30 cellular contexts compared by ENCODE assay signal in the genomic region with DNA sequence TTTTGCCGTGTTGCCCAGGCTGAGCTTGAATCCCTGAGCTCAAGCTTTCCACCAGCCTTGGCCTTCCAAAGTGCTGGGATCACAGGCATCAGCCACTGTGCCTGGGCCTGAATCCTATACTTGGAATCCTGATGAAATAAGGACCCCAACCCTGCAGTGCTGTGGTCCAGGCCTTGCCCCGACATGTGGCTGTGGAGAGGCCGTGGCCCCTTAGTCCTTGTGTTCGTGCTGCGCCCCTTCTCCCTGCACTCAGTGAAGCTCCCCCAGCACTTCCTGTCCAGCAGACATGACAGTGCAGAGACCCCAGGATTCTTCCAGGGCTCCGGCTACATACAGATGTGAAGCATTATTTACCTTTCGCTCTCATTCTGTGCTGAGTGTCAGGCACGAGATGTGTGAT. TPM values are rescaled to one million over a fixed set of nuclear protein-coding genes. Genes with fewer than 3 reads are reported as not detected.
DNase-seq lines count a peak whose midpoint lies in the region; ATAC-seq, FAIRE-seq and TF ChIP-seq lines count a peak whose summit lies in the region.
"Had no signal": no experiment of that assay in that cellular context is flagged by ENCODE, and none has a peak within 500 bp of the region (broad histone marks: within the 10 kb centered on the region; RNA-seq: fewer than 3 reads in every experiment).

No MANE protein-coding gene starts in this region.

- no peak for TF ChIP-seq EP300 in H1 (IDR thresholded peaks at IDR 0.05; ENCODE audit: borderline replicate concordance in 1 of 2, low read depth in 2 of 2, low read length in 2 of 2)

- no TSS peak for BruUV-seq in PC-9 (replicated peaks; lab: Mats Ljungman, UMichigan)

- H4K8ac ChIP-seq in H1 (ENCODE audit: extremely low read depth, insufficient read depth, low read length): peak overlapping the region; percentile 3; the same call in 1 of the 2 replicates
- H4K8ac ChIP-seq in trophoblast cell (ENCODE audit: low read depth, low read length): no peak overlapping the region

- no peak overlapping the region for H3K23ac ChIP-seq in H1 (ENCODE audit: insufficient read length)
- H3K23ac ChIP-seq in trophoblast cell (ENCODE audit: low read length): no peak overlapping the region

- H2AFZ ChIP-seq in H1 (ENCODE audit: low read length) (no peak overlapping the region), trophoblast cell (ENCODE audit: insufficient read depth, low read length, poor library complexity) (no peak overlapping the region), PC-9 (no peak overlapping the region)

- H4K12ac ChIP-seq in trophoblast cell (ENCODE audit: low read depth, low read length): no peak overlapping the region

- H3K4me3 ChIP-seq in NT2/D1 (ENCODE audit: insufficient read length, low read depth) (no peak overlapping the region), H1 (ENCODE audit: extremely low read depth in 1 of 4, insufficient read depth in 2 of 4, low read depth in 3 of 4, low read length in 4 of 4) (no peak overlapping the region), trophoblast cell (ENCODE audit: low read depth, low read length) (no peak overlapping the region), PC-9 (no peak overlapping the region)
- H3K4me3 ChIP-seq: prostate gland, upper lobe of left lung had no signal

- H2AK5ac ChIP-seq in H1 (ENCODE audit: low read depth, low read length): 0 out of 2 replicates have a peak overlapping the region, but pooled peaks have one; percentile 16
- no peak overlapping the region for H2AK5ac ChIP-seq in trophoblast cell (ENCODE audit: low read length)

- TF ChIP-seq POLR2A in H1 (IDR thresholded peaks at IDR 0.05; ENCODE audit: control extremely low read depth in 1 of 2, low read depth in 2 of 2, low read length in 2 of 2): no peak

- no peak for FAIRE-seq in H1 (lab: Jason Lieb, UNC)
- FAIRE-seq: GM12891, kidney had no signal

- H3K23me2 ChIP-seq in H1 (ENCODE audit: low read depth, low read length): peaks cover 7% of the 10 kb centered on the region; the same call in 1 of the 2 replicates

- 0 out of 2 replicates have a peak overlapping the region, but pooled peaks have one; percentile 63 for H2BK12ac ChIP-seq in H1 (ENCODE audit: low read depth, low read length)
- H2BK12ac ChIP-seq in trophoblast cell (ENCODE audit: low read length): no peak overlapping the region

- peak overlapping the region; percentile 12 for H3K9ac ChIP-seq in NT2/D1 (ENCODE audit: insufficient read length, low read depth)
- H3K9ac ChIP-seq in H1 (replicated peaks in 1 of 4; ENCODE audit: extremely low read depth in 1 of 4, low read depth in 3 of 4, low read length in 3 of 4): no peak overlapping the region
- no peak overlapping the region for H3K9ac ChIP-seq in trophoblast cell (ENCODE audit: low read length)

- no peak for ATAC-seq in GM21528 (IDR thresholded peaks at IDR 0.05; ENCODE audit: low FRiP score, unreplicated experiment)
- ATAC-seq: esophagus mucosa; left ventricle myocardium superior; Right ventricle myocardium inferior; stimulated activated effector memory CD8-positive, alpha-beta T cell treated with anti-CD3 and anti-CD28 coated beads, Interleukin-12 subunit alpha, Interleukin-12 subunit beta, amount 100 ng/mL, for 72 hours had no signal

- H3K27ac ChIP-seq in C4-2B (peak overlapping the region; percentile 4; the same call in 1 of the 2 replicates), H1 (ENCODE audit: low read depth, low read length) (peak overlapping the region; percentile 31; the same call in 1 of the 2 replicates), trophoblast cell (ENCODE audit: low read depth, low read length) (no peak overlapping the region), PC-9 (no peak overlapping the region)
- H3K27ac ChIP-seq: prostate gland, upper lobe of left lung had no signal

- H4K91ac ChIP-seq in H1 (replicated peaks; ENCODE audit: insufficient read length, low read length): peak overlapping the region; percentile 39
- H4K91ac ChIP-seq in trophoblast cell (ENCODE audit: low read depth, low read length): no peak overlapping the region

- H3K9me3 Mint-ChIP-seq in activated CD4-positive, alpha-beta memory T cell treated with anti-CD3 and anti-CD28 coated beads for 36 hours: no peaks in the 10 kb centered on the region
- H3K9me3 Mint-ChIP-seq: stimulated activated effector memory CD8-positive, alpha-beta T cell treated with anti-CD3 and anti-CD28 coated beads, Interleukin-12 subunit alpha, Interleukin-12 subunit beta, amount 100 ng/mL, for 72 hours had no signal

- 91% methylated on average over 8 of the region's 8 CpGs; no CpG with 5 or more reads in 1 of the 2 experiments for WGBS in H1 (ENCODE audit: extremely low coverage in 1 of 2, insufficient coverage in 1 of 2, insufficient read length in 1 of 2, insufficient replicate concordance in 2 of 2, low coverage in 1 of 2, low lambda C conversion rate in 2 of 2, missing lambda C conversion rate in 1 of 2), 2 experiments
- no CpG with 5 or more reads among the region's 8 CpGs for WGBS in trophoblast cell (ENCODE audit: extremely low coverage, insufficient coverage, insufficient read length)

- H3K27me3 ChIP-seq in NT2/D1 (ENCODE audit: insufficient read depth, insufficient read length) (no peaks in the 10 kb centered on the region), H1 (replicated peaks in 1 of 4; ENCODE audit: control insufficient read depth in 3 of 4, extremely low read depth in 1 of 4, insufficient read depth in 3 of 4, low read length in 3 of 4) (no peaks in the 10 kb centered on the region), trophoblast cell (ENCODE audit: insufficient read depth, low read length) (no peaks in the 10 kb centered on the region), PC-9 (ENCODE audit: insufficient read depth, low read depth) (no peaks in the 10 kb centered on the region)
- H3K27me3 ChIP-seq: neutrophil, upper lobe of left lung had no signal

- H2BK5ac ChIP-seq in H1 (ENCODE audit: low read depth, low read length) (peak overlapping the region; percentile 77), trophoblast cell (ENCODE audit: low read depth, low read length, poor library complexity) (no peak overlapping the region)

- no peak overlapping the region for H3K27ac Mint-ChIP-seq in activated CD4-positive, alpha-beta memory T cell treated with anti-CD3 and anti-CD28 coated beads for 36 hours

- CTCF ChIA-PET in H1 (lab: Charles Lee; ENCODE audit: partially characterized antibody) (interaction anchor here (0.8 to 7.0 kb wide), 15 partner anchors 8 to 101 kb away, joined by 3 to 98 read pairs (median 10); a partner anchor contains a TSS), PC-9 (lab: Charles Lee) (no interaction called here)
- CTCF ChIA-PET in activated CD4-positive, alpha-beta memory T cell treated with anti-CD3 and anti-CD28 coated beads for 36 hours (lab: Charles Lee): interaction anchor here (1.8 to 2.7 kb wide), 3 partner anchors 23 to 104 kb away, joined by 7 to 10 read pairs (median 8); no protein-coding TSS in a partner anchor

- H3K56ac ChIP-seq in H1 (replicated peaks; ENCODE audit: insufficient read length, low read depth, low read length): no peak overlapping the region

- H2BK15ac ChIP-seq in H1 (ENCODE audit: low read length): peak overlapping the region; percentile 40; the same call in 1 of the 2 replicates

- no peaks in the 10 kb centered on the region for H3K9me3 ChIP-seq in NT2/D1 (ENCODE audit: insufficient read depth, low read length)
- no peaks in the 10 kb centered on the region for H3K9me3 ChIP-seq in H1 (ENCODE audit: insufficient read depth in 2 of 2, low read depth in 1 of 2, low read length in 1 of 2)
- peaks cover 3% of the 10 kb centered on the region for H3K9me3 ChIP-seq in trophoblast cell (ENCODE audit: insufficient read depth, low read depth, low read length)
- no peaks in the 10 kb centered on the region for H3K9me3 ChIP-seq in PC-9 (ENCODE audit: insufficient read depth, low read depth)
- H3K9me3 ChIP-seq: neutrophil, prostate gland, upper lobe of left lung had no signal

- H3K36me3 ChIP-seq in NT2/D1 (ENCODE audit: insufficient read depth, insufficient read length, low read length) (peaks cover 10% of the 10 kb centered on the region), H1 (ENCODE audit: control insufficient read depth in 2 of 4, insufficient read depth in 4 of 4, low read length in 3 of 4) (peaks cover 0 to 2% (median 0%) of the 10 kb centered on the region in 4 experiments; a peak in 1 of 8 replicates), trophoblast cell (ENCODE audit: control insufficient read depth in 1 of 2, insufficient read depth in 2 of 2, low read length in 2 of 2) (peaks cover 4 to 5% of the 10 kb centered on the region in 2 experiments), PC-9 (ENCODE audit: low read depth) (no peaks in the 10 kb centered on the region)
- H3K36me3 ChIP-seq: prostate gland had no signal

- DNase-seq in NT2/D1 (ENCODE audit: low read depth, low spot score): no peak
- DNase-seq in H1 (ENCODE audit: low read depth in 1 of 2, low spot score in 2 of 2): no peak
- no peak for DNase-seq in trophoblast cell
- no peak for DNase-seq in PC-9
- DNase-seq in activated CD4-positive, alpha-beta memory T cell treated with anti-CD3 and anti-CD28 coated beads for 36 hours: no peak
- DNase-seq in NCI-H2171 (lab: John Stamatoyannopoulos, UW): no peak
- DNase-seq: activated CD4-positive, alpha-beta T cell treated with anti-CD3 and anti-CD28 coated beads for 48 hours; activated CD8-positive, alpha-beta memory T cell treated with anti-CD3 and anti-CD28 coated beads for 24 hours; activated gamma-delta T cell; activated T-cell treated with anti-CD3 and anti-CD28 coated beads for 4 hours; central memory CD4-positive, alpha-beta T cell; COR-L47; IMR-90; kidney; left ventricle myocardium superior; mesendoderm; NCI-H146; NCI-H2107; NCI-H446 treated with DMSO at 0.1 percent for 48 hours; stimulated activated CD4-positive, alpha-beta T cell treated with anti-CD3 and anti-CD28 coated beads, Interleukin-15, amount 100 ng/mL, for 24 hours; T-helper 2 cell; upper lobe of left lung had no signal

- peaks cover 12 to 84% of the 10 kb centered on the region in 2 experiments for H3K79me2 ChIP-seq in H1 (ENCODE audit: control insufficient read depth in 1 of 2, insufficient read depth in 2 of 2, low read length in 2 of 2)
- peaks cover 10% of the 10 kb centered on the region for H3K79me2 ChIP-seq in trophoblast cell (ENCODE audit: control insufficient read depth, insufficient read depth, low read length, poor library complexity)
- H3K79me2 ChIP-seq in PC-9 (ENCODE audit: low read depth): peaks cover 32% of the 10 kb centered on the region

- no peak for TF ChIP-seq RAD21 in H1 (IDR thresholded peaks at IDR 0.05 in 1 of 2, conservative IDR thresholded peaks at IDR 0.05 in 1 of 2; ENCODE audit: low read depth in 2 of 2, low read length in 2 of 2)

- H3K27me3 Mint-ChIP-seq in activated CD4-positive, alpha-beta memory T cell treated with anti-CD3 and anti-CD28 coated beads for 36 hours: no peaks in the 10 kb centered on the region

- H3K4ac ChIP-seq in H1 (replicated peaks; ENCODE audit: insufficient read length, low read depth, low read length): no peak overlapping the region
- peak overlapping the region; percentile 56 for H3K4ac ChIP-seq in trophoblast cell (ENCODE audit: low read depth, low read length)

- H4K20me1 ChIP-seq in H1 (replicated peaks in 1 of 2; ENCODE audit: control insufficient read depth in 1 of 2, insufficient read depth in 2 of 2, low read length in 2 of 2) (peaks cover 11 to 20% of the 10 kb centered on the region in 2 experiments), PC-9 (ENCODE audit: insufficient read depth) (peaks cover 48% of the 10 kb centered on the region)

- peaks cover 37% of the 10 kb centered on the region for H3K4me1 ChIP-seq in NT2/D1 (ENCODE audit: insufficient read depth, insufficient read length)
- H3K4me1 ChIP-seq in H1 (replicated peaks in 1 of 4; ENCODE audit: control insufficient read depth in 3 of 4, insufficient read depth in 4 of 4, low read length in 3 of 4): peaks cover 24 to 53% (median 37%) of the 10 kb centered on the region in 4 experiments
- peaks cover 8 to 20% of the 10 kb centered on the region in 2 experiments for H3K4me1 ChIP-seq in trophoblast cell (ENCODE audit: control insufficient read depth in 1 of 2, insufficient read depth in 2 of 2, low read length in 2 of 2)
- no peaks in the 10 kb centered on the region for H3K4me1 ChIP-seq in PC-9 (replicated peaks; ENCODE audit: insufficient read depth)

- no peaks in the 10 kb centered on the region for H3K9me2 ChIP-seq in PC-9 (ENCODE audit: insufficient read depth)

- peaks cover 19% of the 10 kb centered on the region; the same call in 1 of the 2 replicates for H3F3A ChIP-seq in PC-9 (ENCODE audit: insufficient read depth, low read depth)

- H3K36me3 Mint-ChIP-seq in activated CD4-positive, alpha-beta memory T cell treated with anti-CD3 and anti-CD28 coated beads for 36 hours: peaks cover 7% of the 10 kb centered on the region

- H3K4me3 Mint-ChIP-seq in activated CD4-positive, alpha-beta memory T cell treated with anti-CD3 and anti-CD28 coated beads for 36 hours: no peak overlapping the region
- H3K4me3 Mint-ChIP-seq: stimulated activated effector memory CD8-positive, alpha-beta T cell treated with anti-CD3 and anti-CD28 coated beads, Interleukin-12 subunit alpha, Interleukin-12 subunit beta, amount 100 ng/mL, for 72 hours had no signal

- H4K5ac ChIP-seq in H1 (ENCODE audit: insufficient read length, low read depth, low read length): no peak overlapping the region

- intact Hi-C loops in PC-9 (cut with micrococcal nuclease; ENCODE audit: unreplicated experiment): loop anchor here (2.0 to 10.0 kb wide), 2 partner anchors 73 to 89 kb away; no protein-coding TSS in a partner anchor
- intact Hi-C loops in activated CD4-positive, alpha-beta memory T cell treated with anti-CD3 and anti-CD28 coated beads for 36 hours (cut with micrococcal nuclease): no loop called here

- H3K79me1 ChIP-seq in H1 (ENCODE audit: low read depth, low read length) (peaks cover 12% of the 10 kb centered on the region), trophoblast cell (ENCODE audit: low read length) (no peaks in the 10 kb centered on the region)

- no peak overlapping the region for H3K18ac ChIP-seq in H1 (ENCODE audit: extremely low read depth, low read length)
- H3K18ac ChIP-seq in trophoblast cell (ENCODE audit: low read length): no peak overlapping the region

- no peak for TF ChIP-seq CTCF in C4-2B (conservative IDR thresholded peaks at IDR 0.05)
- no peak for TF ChIP-seq CTCF in H1 (IDR thresholded peaks at IDR 0.05; ENCODE audit: control extremely low read depth in 1 of 3, insufficient read depth in 1 of 3, low read depth in 1 of 3, low read length in 3 of 3)
- no peak for TF ChIP-seq CTCF in PC-9 (conservative IDR thresholded peaks at IDR 0.05)

- H2BK20ac ChIP-seq in H1 (ENCODE audit: low read length): peak overlapping the region; percentile 43; the same call in 1 of the 2 replicates

- no peak overlapping the region for H3K14ac ChIP-seq in H1 (ENCODE audit: insufficient read length)
- no peak overlapping the region for H3K14ac ChIP-seq in trophoblast cell (ENCODE audit: low read length)

- H2BK120ac ChIP-seq in H1 (replicated peaks; ENCODE audit: low read depth, low read length) (no peak overlapping the region), trophoblast cell (ENCODE audit: insufficient read depth, low read length, poor library complexity) (no peak overlapping the region)

- H3K4me2 ChIP-seq in H1 (ENCODE audit: insufficient read depth in 1 of 2, low read depth in 2 of 2, low read length in 2 of 2): no peak overlapping the region
- H3K4me2 ChIP-seq in trophoblast cell (ENCODE audit: low read length): no peak overlapping the region
- no peak overlapping the region for H3K4me2 ChIP-seq in PC-9

- POLR2A ChIA-PET in H1 (lab: Charles Lee; ENCODE audit: partially characterized antibody) (interaction anchor here (0.9 to 3.9 kb wide), 4 partner anchors 10 to 91 kb away, joined by 3 to 21 read pairs (median 4); no protein-coding TSS in a partner anchor), PC-9 (lab: Charles Lee; ENCODE audit: unreplicated experiment) (no interaction called here)
- POLR2A ChIA-PET in activated CD4-positive, alpha-beta memory T cell treated with anti-CD3 and anti-CD28 coated beads for 36 hours (lab: Charles Lee): no interaction called here

- H3K4me1 Mint-ChIP-seq in activated CD4-positive, alpha-beta memory T cell treated with anti-CD3 and anti-CD28 coated beads for 36 hours (ENCODE audit: low read depth): peaks cover 39% of the 10 kb centered on the region

RNA-seq across cellular contexts. Expression of a gene that starts 52.9 kb away (rescaled TPM):
- total RNA-seq in H1 (2021; fragmentation: NEBNext Ultra II Directional; extraction: Animal tissue kit (Norgen Biotek cat#: 25700)): 163 and 171 TPM in 2 replicates
- 95.7 and 143 TPM in 2 replicates for polyA plus RNA-seq in H1 (2011; rRNA removed)
- polyA plus RNA-seq in H1 (2011; cell fraction: cytosol; rRNA removed): 96.0 TPM
- 204 TPM for polyA plus RNA-seq in H1 (2011; cell fraction: nucleus; rRNA removed)
- 66.4 to 99.9 TPM (median 90.6 TPM) in 4 replicates for polyA plus RNA-seq in H1 (2012, experiment 1 of 2)
- polyA plus RNA-seq in H1 (2012, experiment 2 of 2): 56.9 TPM
- polyA plus RNA-seq in H1 (2013, experiment 1 of 2): 68.1 TPM
- polyA plus RNA-seq in H1 (2013, experiment 2 of 2): 62.4 TPM
- 101 and 107 TPM in 2 replicates for polyA minus RNA-seq in H1 (2011; rRNA and poly(A)+ RNA removed)
- 93.4 TPM for polyA minus RNA-seq in H1 (2011; cell fraction: cytosol; rRNA and poly(A)+ RNA removed)
- polyA minus RNA-seq in H1 (2011; cell fraction: nucleus; rRNA and poly(A)+ RNA removed): 95.4 TPM
- 39.4 and 40.8 TPM in 2 replicates for polyA plus RNA-seq in trophoblast cell (2013)
- total RNA-seq in PC-9 (2021): 111 and 116 TPM in 2 replicates
- 10 to 100 TPM; 66.0 to 70.8 TPM for total RNA-seq in activated CD4-positive, alpha-beta memory T cell treated with anti-CD3 and anti-CD28 coated beads for 36 hours

Comparison
In these comparisons a context has a peak if more than half of its experiments do, and no peak if none do; other contexts are left out.
1. H3K27ac ChIP-seq: peak in C4-2B (single experiment) and H1 (single experiment); none in trophoblast cell (single experiment) and PC-9 (single experiment).